13 cellular contexts compared by ENCODE assay signal in the genomic region with DNA sequence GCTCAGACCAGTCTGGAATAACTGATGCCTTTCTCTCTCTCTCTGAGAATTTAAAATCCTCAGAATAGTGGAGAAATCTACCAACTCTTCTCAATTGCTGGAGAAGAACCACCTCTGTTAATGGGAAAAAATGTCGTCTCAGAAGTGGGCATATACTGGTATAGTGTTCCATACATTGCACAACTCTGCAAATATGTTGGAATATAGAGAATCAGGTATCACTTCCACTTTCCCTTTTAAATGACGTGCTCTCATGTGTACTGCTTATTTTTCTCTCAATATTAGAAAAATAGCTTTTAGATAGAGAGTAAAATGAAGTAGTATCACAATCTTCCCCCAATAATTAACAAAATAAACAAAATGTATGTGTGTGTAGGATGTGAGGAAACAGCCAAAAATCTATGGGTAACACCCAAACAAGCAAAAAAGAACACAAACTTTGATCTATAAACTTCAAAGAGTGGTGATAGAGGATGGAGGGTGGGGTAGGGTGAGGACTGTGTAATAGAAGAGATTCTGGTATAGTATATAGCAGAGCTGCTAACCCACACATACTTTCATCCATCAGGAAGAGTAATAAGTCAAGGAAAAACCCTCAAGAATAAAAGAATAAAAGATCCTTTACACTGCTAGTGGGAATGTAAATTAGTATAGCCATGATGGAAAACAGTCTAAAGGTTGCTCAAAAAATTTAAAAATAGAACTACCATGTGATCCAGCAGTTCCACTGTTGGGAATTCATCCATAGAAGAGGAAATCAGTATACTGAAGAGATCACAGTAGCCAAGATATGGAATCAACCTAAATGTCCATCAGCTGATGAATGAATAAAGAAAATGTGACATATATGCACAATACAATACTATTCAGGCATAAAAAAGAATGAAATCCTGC. TPM values are rescaled to one million over a fixed set of nuclear protein-coding genes. Genes with fewer than 3 reads are reported as not detected.
DNase-seq lines count a peak whose midpoint lies in the region; ATAC-seq and TF ChIP-seq lines count a peak whose summit lies in the region.
"Had no signal": no experiment of that assay in that cellular context is flagged by ENCODE, and none has a peak within 500 bp of the region (broad histone marks: within the 10 kb centered on the region; RNA-seq: fewer than 3 reads in every experiment).

No MANE protein-coding gene starts in this region.

- H3K4me1 ChIP-seq in effector memory CD4-positive, alpha-beta T cell (ENCODE audit: control insufficient read depth, insufficient read depth, low read length, poor library complexity, severe bottlenecking) = peaks cover 13% of the 10 kb centered on the region
- no peaks in the 10 kb centered on the region for H3K4me1 ChIP-seq in upper lobe of right lung

- peaks cover 13% of the 10 kb centered on the region for H3K36me3 Mint-ChIP-seq in activated naive CD4-positive, alpha-beta T cell treated with anti-CD3 and anti-CD28 coated beads, Interleukin-2, amount 50 U/mL, for 24 hours
- peaks cover 2% of the 10 kb centered on the region for H3K36me3 Mint-ChIP-seq in T-helper 17 cell (ENCODE audit: low read depth)

- H3K27ac Mint-ChIP-seq in activated naive CD4-positive, alpha-beta T cell treated with anti-CD3 and anti-CD28 coated beads, Interleukin-2, amount 50 U/mL, for 24 hours = peak overlapping the region; percentile 81
- H3K27ac Mint-ChIP-seq in T-helper 17 cell = peak overlapping the region; percentile 93

- H3K27ac ChIP-seq in effector memory CD4-positive, alpha-beta T cell (ENCODE audit: insufficient read depth, low read length, poor library complexity, severe bottlenecking) = peak overlapping the region; percentile 54
- H3K27ac ChIP-seq in upper lobe of right lung = no peak overlapping the region
- H3K27ac ChIP-seq: upper lobe of left lung had no signal

- H3K4me3 Mint-ChIP-seq in activated naive CD4-positive, alpha-beta T cell treated with anti-CD3 and anti-CD28 coated beads, Interleukin-2, amount 50 U/mL, for 24 hours = peak overlapping the region; percentile 68
- peak overlapping the region; percentile 79 for H3K4me3 Mint-ChIP-seq in T-helper 17 cell

- no peaks in the 10 kb centered on the region for H3K27me3 ChIP-seq in effector memory CD4-positive, alpha-beta T cell (replicated peaks; ENCODE audit: control insufficient read depth, insufficient read depth, low read length, poor library complexity, severe bottlenecking)
- no peaks in the 10 kb centered on the region for H3K27me3 ChIP-seq in upper lobe of right lung
- H3K27me3 ChIP-seq: upper lobe of left lung had no signal

- intact Hi-C loops in upper lobe of right lung (cut with DNase I) = no loop called here

- no peak for TF ChIP-seq CTCF in upper lobe of right lung (IDR thresholded peaks at IDR 0.05)

- H3K36me3 ChIP-seq in effector memory CD4-positive, alpha-beta T cell (ENCODE audit: control insufficient read depth, insufficient read depth, low read length) = peaks cover 7% of the 10 kb centered on the region
- H3K36me3 ChIP-seq in upper lobe of right lung = peaks cover 15% of the 10 kb centered on the region

- peak overlapping the region; percentile 22 for H3K4me3 ChIP-seq in effector memory CD4-positive, alpha-beta T cell (ENCODE audit: insufficient read depth, low read depth, low read length, poor library complexity, severe bottlenecking)
- no peak overlapping the region for H3K4me3 ChIP-seq in upper lobe of right lung
- H3K4me3 ChIP-seq: upper lobe of left lung had no signal

- H3K9me3 Mint-ChIP-seq in activated naive CD4-positive, alpha-beta T cell treated with anti-CD3 and anti-CD28 coated beads, Interleukin-2, amount 50 U/mL, for 24 hours = no peaks in the 10 kb centered on the region

- no peaks in the 10 kb centered on the region for H3K9me3 ChIP-seq in T-helper 17 cell (ENCODE audit: control insufficient read depth, low read length, poor library complexity, severe bottlenecking)
- no peaks in the 10 kb centered on the region for H3K9me3 ChIP-seq in effector memory CD4-positive, alpha-beta T cell (ENCODE audit: control insufficient read depth, low read length)
- no peaks in the 10 kb centered on the region for H3K9me3 ChIP-seq in upper lobe of right lung
- H3K9me3 ChIP-seq: upper lobe of left lung had no signal

- DNase-seq in activated naive CD4-positive, alpha-beta T cell (lab: John Stamatoyannopoulos, UW) = no peak
- no peak for DNase-seq in T-helper 17 cell
- DNase-seq in effector memory CD4-positive, alpha-beta T cell = no peak
- DNase-seq in upper lobe of right lung = no peak
- DNase-seq in RKO (ENCODE audit: low spot score) = no peak
- no peak for DNase-seq in kidney tubule cell (ENCODE audit: low spot score)
- DNase-seq: DMS79 treated with DMSO at 0.1 percent for 48 hours; NCI-H774; nucleus accumbens; stimulated activated CD4-positive, alpha-beta T cell treated with anti-CD3 and anti-CD28 coated beads, Interleukin-4, amount 100 ng/mL, for 1 hour; upper lobe of left lung had no signal

- H3K4me1 Mint-ChIP-seq in activated naive CD4-positive, alpha-beta T cell treated with anti-CD3 and anti-CD28 coated beads, Interleukin-2, amount 50 U/mL, for 24 hours = peaks cover 75% of the 10 kb centered on the region
- H3K4me1 Mint-ChIP-seq in T-helper 17 cell = peaks cover 38% of the 10 kb centered on the region

- H3K27me3 Mint-ChIP-seq in activated naive CD4-positive, alpha-beta T cell treated with anti-CD3 and anti-CD28 coated beads, Interleukin-2, amount 50 U/mL, for 24 hours = no peaks in the 10 kb centered on the region
- no peaks in the 10 kb centered on the region for H3K27me3 Mint-ChIP-seq in T-helper 17 cell

- peak; percentile 96 for ATAC-seq in T-helper 17 cell
- ATAC-seq in upper lobe of right lung = peak; percentile 54
- ATAC-seq in HG03571 (IDR thresholded peaks at IDR 0.05; ENCODE audit: unreplicated experiment) = no peak

RNA-seq across cellular contexts. Expression of a gene that starts 46.9 kb away (rescaled TPM):
- total RNA-seq in T-helper 17 cell = 100 to 1,000 TPM in 1 of 2 donors, 10 to 100 TPM in 1; 94.5 to 101 TPM
- 74.5 TPM for total RNA-seq in upper lobe of right lung
